ENCODE assay signal across 18 cellular contexts in the genomic region with DNA sequence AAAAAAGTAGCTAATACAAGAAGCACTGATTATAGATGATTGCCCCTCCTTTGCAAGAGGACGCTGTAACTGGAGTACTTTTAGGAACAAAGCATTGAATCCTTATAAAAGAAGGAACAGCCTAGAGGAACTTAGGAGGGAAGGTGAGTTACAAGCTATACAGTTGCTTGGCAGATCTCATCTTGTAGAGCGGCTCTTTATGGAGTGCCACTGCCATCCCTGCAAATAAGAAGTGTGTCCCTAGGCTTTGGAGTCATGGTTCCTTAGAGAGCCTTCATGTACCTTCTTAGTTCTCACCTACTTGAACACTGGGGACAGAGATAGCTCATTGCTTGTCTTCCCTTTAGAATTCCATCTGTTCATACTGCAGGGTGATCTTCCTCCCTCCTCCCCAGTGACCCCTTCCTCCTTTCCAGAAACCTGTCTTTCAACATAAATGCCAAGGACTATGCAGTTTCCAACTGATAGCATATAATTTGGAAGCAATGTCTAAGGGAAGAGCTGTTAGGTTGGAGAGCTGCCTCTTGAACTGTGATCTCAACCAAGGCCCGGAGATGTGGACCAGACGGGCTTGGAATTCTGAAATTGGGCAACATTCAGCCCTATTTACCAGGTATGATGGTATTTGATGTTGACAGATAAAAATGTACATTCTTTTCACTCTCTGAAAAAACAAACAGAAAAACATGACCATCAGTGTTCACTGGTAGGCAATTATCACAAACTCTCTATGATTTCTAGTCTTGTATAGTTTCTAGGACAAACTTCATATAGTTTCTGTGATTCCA. TPM values are rescaled to one million over a fixed set of nuclear protein-coding genes. Genes with fewer than 3 reads are reported as not detected.
DNase-seq lines count a peak whose midpoint lies in the region; ATAC-seq, FAIRE-seq and TF ChIP-seq lines count a peak whose summit lies in the region.
"Had no signal": no experiment of that assay in that cellular context is flagged by ENCODE, and none has a peak within 500 bp of the region (broad histone marks: within the 10 kb centered on the region; RNA-seq: fewer than 3 reads in every experiment).

No MANE protein-coding gene starts in this region.

- DNase-seq in HepG2 (ENCODE audit: low spot score) (peak; percentile 56), right lobe of liver (no peak), dorsolateral prefrontal cortex (no peak), trophoblast cell (peak; percentile 85 to 96), mesenteric fat pad (ENCODE audit: low spot score) (no peak), amygdala (lab: John Stamatoyannopoulos, UW) (no peak)
- DNase-seq: C1 segment of cervical spinal cord; Calu3; CD4-positive, alpha-beta memory T cell; COR-L47; DMS53; DMS79 treated with DMSO at 0.1 percent for 48 hours; GF-D8; GOT3; H7; HCEC 1CT had no signal

- H3K79me2 ChIP-seq in HepG2 (ENCODE audit: insufficient read depth, low read length) (peaks cover 94% of the 10 kb centered on the region), trophoblast cell (ENCODE audit: control insufficient read depth, insufficient read depth, low read length, poor library complexity) (peaks cover 2% of the 10 kb centered on the region)

- no peak overlapping the region for H4K12ac ChIP-seq in trophoblast cell (ENCODE audit: low read depth, low read length)

- H3K4me2 ChIP-seq in HepG2 (ENCODE audit: low read depth, low read length): peak overlapping the region; percentile 28
- H3K4me2 ChIP-seq in trophoblast cell (ENCODE audit: low read length): no peak overlapping the region

- TF ChIP-seq RAD21 in HepG2 (CRISPR knock-in tag; IDR thresholded peaks at IDR 0.05): no peak

- in situ Hi-C loops in HepG2 (cut with HindIII; ENCODE audit: extremely low pct_ligation_motif_present, low pct_unique_long_range_greater_than_20kb): no loop called here

- no peak overlapping the region for H3K14ac ChIP-seq in trophoblast cell (ENCODE audit: low read length)

- no peaks in the 10 kb centered on the region for H3K9me3 ChIP-seq in HepG2 (ENCODE audit: low read length)
- H3K9me3 ChIP-seq in right lobe of liver: no peaks in the 10 kb centered on the region
- no peaks in the 10 kb centered on the region for H3K9me3 ChIP-seq in trophoblast cell (ENCODE audit: insufficient read depth, low read depth, low read length)

- H3K9ac ChIP-seq in HepG2 (ENCODE audit: insufficient read depth, low read depth, low read length) (no peak overlapping the region), trophoblast cell (ENCODE audit: low read length) (no peak overlapping the region)

- H3K79me1 ChIP-seq in trophoblast cell (ENCODE audit: low read length): no peaks in the 10 kb centered on the region

- no peak overlapping the region for H3K23ac ChIP-seq in trophoblast cell (ENCODE audit: low read length)

- H2AFZ ChIP-seq in HepG2 (ENCODE audit: low read length) (no peak overlapping the region), trophoblast cell (ENCODE audit: insufficient read depth, low read length, poor library complexity) (no peak overlapping the region)

- H3K18ac ChIP-seq in trophoblast cell (ENCODE audit: low read length): no peak overlapping the region

- H2BK120ac ChIP-seq in trophoblast cell (ENCODE audit: insufficient read depth, low read length, poor library complexity): no peak overlapping the region

- no peak for FAIRE-seq in HepG2 (lab: Jason Lieb, UNC)
- FAIRE-seq: GM12891, GM18507 had no signal

- ATAC-seq in HepG2: peak; percentile 74
- ATAC-seq in right lobe of liver: no peak

- TF ChIP-seq EP300 in HepG2 (IDR thresholded peaks at IDR 0.05; ENCODE audit: low read depth in 2 of 2, low read length in 2 of 2) (peak in 1 of 2 experiments; percentile 40; a peak in 1 of 4 replicates), HepG2 (CRISPR knock-in tag; IDR thresholded peaks at IDR 0.05; ENCODE audit: borderline replicate concordance) (no peak)

- no peak for TF ChIP-seq CTCF in HepG2 (CRISPR knock-in tag; IDR thresholded peaks at IDR 0.05)
- no peak for TF ChIP-seq CTCF in right lobe of liver (IDR thresholded peaks at IDR 0.05)
- no peak for TF ChIP-seq CTCF in dorsolateral prefrontal cortex (IDR thresholded peaks at IDR 0.05 in 54 of 56, conservative IDR thresholded peaks at IDR 0.05 in 2 of 56; ENCODE audit: low read depth in 1 of 56, partially characterized antibody in 56 of 56)

- CTCF ChIA-PET in HepG2 (lab: Yijun Ruan, JAX; ENCODE audit: low intra/inter-chr PET ratio, low total read pairs): no interaction called here

- no peaks in the 10 kb centered on the region for H3K27me3 ChIP-seq in HepG2 (ENCODE audit: control insufficient read depth in 1 of 2, insufficient read depth in 2 of 2, low read length in 2 of 2)
- H3K27me3 ChIP-seq in right lobe of liver: no peaks in the 10 kb centered on the region
- no peaks in the 10 kb centered on the region for H3K27me3 ChIP-seq in dorsolateral prefrontal cortex
- H3K27me3 ChIP-seq in trophoblast cell (ENCODE audit: insufficient read depth, low read length): no peaks in the 10 kb centered on the region

- H3K36me3 ChIP-seq in HepG2 (replicated peaks in 1 of 2; ENCODE audit: control insufficient read depth in 1 of 2, insufficient read depth in 2 of 2, low read length in 2 of 2): peaks cover 13 to 28% of the 10 kb centered on the region in 2 experiments
- no peaks in the 10 kb centered on the region for H3K36me3 ChIP-seq in right lobe of liver
- peaks cover 4 to 7% of the 10 kb centered on the region in 2 experiments for H3K36me3 ChIP-seq in trophoblast cell (ENCODE audit: control insufficient read depth in 1 of 2, insufficient read depth in 2 of 2, low read length in 2 of 2)

- H2AK5ac ChIP-seq in trophoblast cell (ENCODE audit: low read length): no peak overlapping the region

- no peak overlapping the region for H2BK5ac ChIP-seq in trophoblast cell (ENCODE audit: low read depth, low read length, poor library complexity)

- BruUV-seq in HepG2 (replicated peaks; lab: Mats Ljungman, UMichigan): no TSS peak

- H4K91ac ChIP-seq in trophoblast cell (ENCODE audit: low read depth, low read length): no peak overlapping the region

- H4K8ac ChIP-seq in trophoblast cell (ENCODE audit: low read depth, low read length): no peak overlapping the region

- no peak overlapping the region for H3K4me3 ChIP-seq in HepG2 (replicated peaks in 1 of 3; ENCODE audit: insufficient read depth in 1 of 3, low read depth in 2 of 3, low read length in 3 of 3)
- H3K4me3 ChIP-seq in right lobe of liver: no peak overlapping the region
- H3K4me3 ChIP-seq in dorsolateral prefrontal cortex: peak overlapping the region in 1 of 59 donors; percentile 3
- no peak overlapping the region for H3K4me3 ChIP-seq in trophoblast cell (ENCODE audit: low read depth, low read length)

- peaks cover 51% of the 10 kb centered on the region for H4K20me1 ChIP-seq in HepG2 (ENCODE audit: insufficient read depth, low read length)

- H3K4me1 ChIP-seq in HepG2 (ENCODE audit: insufficient read depth, low read length) (peaks cover 100% of the 10 kb centered on the region), right lobe of liver (no peaks in the 10 kb centered on the region), trophoblast cell (ENCODE audit: control insufficient read depth in 1 of 2, insufficient read depth in 2 of 2, low read length in 2 of 2) (peaks cover 0 to 9% of the 10 kb centered on the region in 2 experiments)

- POLR2A ChIA-PET in HepG2 (lab: Yijun Ruan, JAX): interaction anchor here (0.5 to 1.8 kb wide), 5 partner anchors 11 to 347 kb away, joined by 3 to 5 read pairs (median 4); no protein-coding TSS in a partner anchor

- H3K27ac ChIP-seq in HepG2 (ENCODE audit: extremely low read length, insufficient read depth, low read length) (peak overlapping the region; percentile 4), right lobe of liver (no peak overlapping the region), dorsolateral prefrontal cortex (peak overlapping the region in 36 of 59 donors; percentile 1 to 97 (median 41)), trophoblast cell (ENCODE audit: low read depth, low read length) (peak overlapping the region; percentile 12)

- H3K4ac ChIP-seq in trophoblast cell (ENCODE audit: low read depth, low read length): no peak overlapping the region

- no peak overlapping the region for H2BK12ac ChIP-seq in trophoblast cell (ENCODE audit: low read length)

- intact Hi-C loops in HepG2 (cut with micrococcal nuclease; ENCODE audit: unreplicated experiment): no loop called here
- intact Hi-C loops in right lobe of liver (cut with DNase I): no loop called here
- intact Hi-C loops in dorsolateral prefrontal cortex (cut with DNase I): no loop called here

- TF ChIP-seq POLR2A in HepG2 (IDR thresholded peaks at IDR 0.05; ENCODE audit: insufficient read depth in 1 of 2, low read depth in 2 of 2, low read length in 2 of 2) (no peak), right lobe of liver (IDR thresholded peaks at IDR 0.05) (no peak)

- 64% methylated on average over 4 of the region's 4 CpGs for WGBS in HepG2 (ENCODE audit: low lambda C conversion rate)
- 91% methylated on average over 4 of the region's 4 CpGs for WGBS in right lobe of liver (ENCODE audit: insufficient coverage, low coverage, low lambda C conversion rate, missing lambda C conversion rate)
- WGBS in trophoblast cell (ENCODE audit: extremely low coverage, insufficient coverage, insufficient read length): no CpG with 5 or more reads among the region's 4 CpGs

RNA-seq across cellular contexts. Expression of a gene that starts 7.5 kb away (rescaled TPM):
- total RNA-seq in HepG2 (2016; rRNA removed; fragmentation: Illumina TruSeq; extraction: Trizol) (63.2 and 66.5 TPM in 2 replicates), right lobe of liver (10 to 100 TPM in 2 of 6 experiments, 1 to 10 TPM in 4; 3.5 to 12.1 (median 7.1) TPM), dorsolateral prefrontal cortex (100 to 1,000 TPM; 118 to 440 (median 197) TPM), mesenteric fat pad (57.6 TPM)
- total RNA-seq in HepG2 (2016; cell fraction: cytosol; rRNA removed; fragmentation: Illumina TruSeq; extraction: Trizol; ENCODE audit: low read depth): 6.8 and 8.5 TPM in 2 replicates
- total RNA-seq in HepG2 (2016; cell fraction: insoluble cytoplasmic fraction; rRNA removed; fragmentation: Illumina TruSeq; extraction: Trizol): 60.0 and 65.7 TPM in 2 replicates
- total RNA-seq in HepG2 (2016; cell fraction: membrane; rRNA removed; fragmentation: Illumina TruSeq; extraction: Trizol): 25.0 and 25.7 TPM in 2 replicates
- total RNA-seq in HepG2 (2016; cell fraction: nucleus; rRNA removed; fragmentation: Illumina TruSeq; extraction: Trizol): 76.2 and 83.3 TPM in 2 replicates
- polyA plus RNA-seq in HepG2 (2011; rRNA removed): 62.5 and 67.7 TPM in 2 replicates
- 20.3 and 32.4 TPM in 2 replicates for polyA plus RNA-seq in HepG2 (2011; cell fraction: cytosol; rRNA removed)
- polyA plus RNA-seq in HepG2 (2011; cell fraction: nucleus; rRNA removed): 78.2 and 99.5 TPM in 2 replicates
- polyA plus RNA-seq in HepG2 (2012): 73.3 and 86.5 TPM in 2 replicates
- 1.7 and 2.1 TPM in 2 replicates for polyA plus RNA-seq in HepG2 (2016; cell fraction: cytosol; fragmentation: Illumina TruSeq; extraction: Trizol; ENCODE audit: low read depth)
- polyA plus RNA-seq in HepG2 (2016; cell fraction: insoluble cytoplasmic fraction; fragmentation: Illumina TruSeq; extraction: Trizol; ENCODE audit: low read depth): 66.8 and 70.0 TPM in 2 replicates
- polyA plus RNA-seq in HepG2 (2016; cell fraction: membrane; fragmentation: Illumina TruSeq; extraction: Trizol; ENCODE audit: low read depth): 9.7 and 11.9 TPM in 2 replicates
- polyA plus RNA-seq in HepG2 (2016; cell fraction: nucleus; fragmentation: Illumina TruSeq; extraction: Trizol; ENCODE audit: insufficient read depth, low read depth): 139 and 144 TPM in 2 replicates
- 4.2 and 30.7 TPM in 2 replicates for polyA minus RNA-seq in HepG2 (2011; rRNA and poly(A)+ RNA removed; ENCODE audit: low replicate concordance)
- 43.7 and 45.2 TPM in 2 replicates for polyA minus RNA-seq in HepG2 (2011; cell fraction: cytosol; rRNA and poly(A)+ RNA removed)
- polyA minus RNA-seq in HepG2 (2011; cell fraction: nucleus; rRNA and poly(A)+ RNA removed): 160 and 184 TPM in 2 replicates
- 89.8 and 93.7 TPM in 2 replicates for polyA plus RNA-seq in trophoblast cell (2013)

Comparison
In these comparisons a context has a peak if more than half of its experiments do, and no peak if none do; other contexts are left out.
1. DNase-seq: peak in HepG2 (single experiment) and trophoblast cell (2 of 2); none in right lobe of liver (0 of 3), dorsolateral prefrontal cortex (0 of 10), mesenteric fat pad (single experiment) and amygdala (0 of 56).
2. H3K27ac ChIP-seq: peak in HepG2 (single experiment), dorsolateral prefrontal cortex (36 of 59) and trophoblast cell (single experiment); none in right lobe of liver (0 of 3).